1 cellular context compared by ENCODE assay signal in the genomic region with DNA sequence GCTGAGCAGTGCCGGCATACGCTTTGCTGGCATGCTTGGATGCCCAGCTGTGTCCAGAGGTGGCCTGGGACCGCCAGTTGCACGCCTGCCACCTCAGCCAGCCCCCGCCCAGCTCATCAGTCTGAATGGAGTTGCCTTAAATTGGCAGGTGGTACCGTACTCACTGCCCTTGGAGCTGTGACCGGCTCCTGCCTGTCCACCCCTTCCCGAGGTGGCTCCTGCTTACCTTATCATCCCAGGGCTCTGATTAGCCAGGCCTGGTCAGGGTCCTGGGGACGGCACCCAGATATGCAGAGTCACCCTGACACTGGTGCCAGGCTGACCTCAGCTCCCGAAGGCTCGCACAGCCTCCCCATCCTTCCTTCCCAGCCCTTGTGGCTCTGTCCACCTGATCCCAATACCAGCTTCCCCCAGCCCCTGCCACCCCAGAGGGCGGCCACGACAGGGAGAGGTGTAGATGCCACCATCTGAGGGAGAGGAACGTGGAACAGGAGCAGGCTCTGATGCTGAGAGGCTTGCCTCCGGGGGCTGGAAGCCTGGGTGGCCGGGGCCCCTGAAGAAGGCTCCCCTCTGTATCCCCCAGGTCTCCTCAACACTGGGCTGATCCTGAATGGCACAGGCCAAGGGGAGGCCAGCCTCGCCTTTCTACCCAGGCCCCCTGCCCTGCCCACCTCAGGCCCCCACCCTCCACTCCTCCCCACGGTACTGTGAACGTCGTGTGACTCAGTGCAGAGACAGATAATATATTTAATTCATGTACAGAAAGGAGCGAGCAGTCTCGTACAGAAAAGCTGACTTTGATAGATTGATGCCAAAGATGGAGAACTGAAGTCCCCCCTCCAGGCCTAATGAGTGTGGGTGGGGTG.
TF ChIP-seq lines count a peak whose summit lies in the region.

No MANE protein-coding gene starts in this region.

TF ChIP-seq in K562, 482 proteins besides CTCF, POLR2A, EP300 and RAD21:
- TF ChIP-seq GATA2 (CRISPR knock-in tag; IDR thresholded peaks at IDR 0.05) (no peak), ARHGAP35 (IDR thresholded peaks at IDR 0.05; ENCODE audit: partially characterized antibody) (no peak), OTX1 (CRISPR knock-in tag; IDR thresholded peaks at IDR 0.05) (no peak), ZNF197 (CRISPR knock-in tag; IDR thresholded peaks at IDR 0.05; ENCODE audit: low read depth) (no peak), ETV6 (IDR thresholded peaks at IDR 0.05; ENCODE audit: borderline replicate concordance in 1 of 2, low read depth in 2 of 2, low read length in 1 of 2) (no peak), ETV6 (CRISPR knock-in tag; IDR thresholded peaks at IDR 0.05; ENCODE audit: borderline replicate concordance) (no peak), ATF3 (IDR thresholded peaks at IDR 0.05) (0 out of 2 replicates have a peak, but pooled peaks have one; percentile 15), ATF3 (CRISPR knock-in tag; conservative IDR thresholded peaks at IDR 0.05) (no peak), HNRNPUL1 (IDR thresholded peaks at IDR 0.05; ENCODE audit: low read length) (no peak), SRSF1 (IDR thresholded peaks at IDR 0.05; ENCODE audit: low read depth, low read length) (no peak), C11orf30 (IDR thresholded peaks at IDR 0.05; ENCODE audit: low read depth) (peak; percentile 71), MAFG (tag; conservative IDR thresholded peaks at IDR 0.05) (peak; percentile 72), PBX2 (CRISPR knock-in tag; IDR thresholded peaks at IDR 0.05; ENCODE audit: low read depth) (no peak), PBX2 (tag; conservative IDR thresholded peaks at IDR 0.05; ENCODE audit: low read depth) (no peak), FOXP1 (CRISPR knock-in tag; IDR thresholded peaks at IDR 0.05) (no peak), ZMIZ1 (IDR thresholded peaks at IDR 0.05; ENCODE audit: low read depth in 2 of 2, low read length in 2 of 2) (no peak), NFE2 (IDR thresholded peaks at IDR 0.05; ENCODE audit: low read depth) (peak; percentile 40; the same call in 1 of the 2 replicates), SREBF2 (CRISPR knock-in tag; IDR thresholded peaks at IDR 0.05) (no peak), ZSCAN29 (IDR thresholded peaks at IDR 0.05) (no peak), ATF6 (CRISPR knock-in tag; IDR thresholded peaks at IDR 0.05) (no peak), ZBTB40 (IDR thresholded peaks at IDR 0.05) (no peak), ZBTB40 (CRISPR knock-in tag; IDR thresholded peaks at IDR 0.05) (no peak), SMARCA5 (IDR thresholded peaks at IDR 0.05) (no peak)
- TF ChIP-seq, protein P1, sequence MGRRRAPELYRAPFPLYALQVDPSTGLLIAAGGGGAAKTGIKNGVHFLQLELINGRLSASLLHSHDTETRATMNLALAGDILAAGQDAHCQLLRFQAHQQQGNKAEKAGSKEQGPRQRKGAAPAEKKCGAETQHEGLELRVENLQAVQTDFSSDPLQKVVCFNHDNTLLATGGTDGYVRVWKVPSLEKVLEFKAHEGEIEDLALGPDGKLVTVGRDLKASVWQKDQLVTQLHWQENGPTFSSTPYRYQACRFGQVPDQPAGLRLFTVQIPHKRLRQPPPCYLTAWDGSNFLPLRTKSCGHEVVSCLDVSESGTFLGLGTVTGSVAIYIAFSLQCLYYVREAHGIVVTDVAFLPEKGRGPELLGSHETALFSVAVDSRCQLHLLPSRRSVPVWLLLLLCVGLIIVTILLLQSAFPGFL (CRISPR knock-in tag; IDR thresholded peaks at IDR 0.05): no peak
- TF ChIP-seq, protein P2, sequence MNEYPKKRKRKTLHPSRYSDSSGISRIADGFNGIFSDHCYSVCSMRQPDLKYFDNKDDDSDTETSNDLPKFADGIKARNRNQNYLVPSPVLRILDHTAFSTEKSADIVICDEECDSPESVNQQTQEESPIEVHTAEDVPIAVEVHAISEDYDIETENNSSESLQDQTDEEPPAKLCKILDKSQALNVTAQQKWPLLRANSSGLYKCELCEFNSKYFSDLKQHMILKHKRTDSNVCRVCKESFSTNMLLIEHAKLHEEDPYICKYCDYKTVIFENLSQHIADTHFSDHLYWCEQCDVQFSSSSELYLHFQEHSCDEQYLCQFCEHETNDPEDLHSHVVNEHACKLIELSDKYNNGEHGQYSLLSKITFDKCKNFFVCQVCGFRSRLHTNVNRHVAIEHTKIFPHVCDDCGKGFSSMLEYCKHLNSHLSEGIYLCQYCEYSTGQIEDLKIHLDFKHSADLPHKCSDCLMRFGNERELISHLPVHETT (CRISPR knock-in tag; conservative IDR thresholded peaks at IDR 0.05 in 1 of 2, IDR thresholded peaks at IDR 0.05 in 1 of 2): no peak
- TF ChIP-seq, protein P3, sequence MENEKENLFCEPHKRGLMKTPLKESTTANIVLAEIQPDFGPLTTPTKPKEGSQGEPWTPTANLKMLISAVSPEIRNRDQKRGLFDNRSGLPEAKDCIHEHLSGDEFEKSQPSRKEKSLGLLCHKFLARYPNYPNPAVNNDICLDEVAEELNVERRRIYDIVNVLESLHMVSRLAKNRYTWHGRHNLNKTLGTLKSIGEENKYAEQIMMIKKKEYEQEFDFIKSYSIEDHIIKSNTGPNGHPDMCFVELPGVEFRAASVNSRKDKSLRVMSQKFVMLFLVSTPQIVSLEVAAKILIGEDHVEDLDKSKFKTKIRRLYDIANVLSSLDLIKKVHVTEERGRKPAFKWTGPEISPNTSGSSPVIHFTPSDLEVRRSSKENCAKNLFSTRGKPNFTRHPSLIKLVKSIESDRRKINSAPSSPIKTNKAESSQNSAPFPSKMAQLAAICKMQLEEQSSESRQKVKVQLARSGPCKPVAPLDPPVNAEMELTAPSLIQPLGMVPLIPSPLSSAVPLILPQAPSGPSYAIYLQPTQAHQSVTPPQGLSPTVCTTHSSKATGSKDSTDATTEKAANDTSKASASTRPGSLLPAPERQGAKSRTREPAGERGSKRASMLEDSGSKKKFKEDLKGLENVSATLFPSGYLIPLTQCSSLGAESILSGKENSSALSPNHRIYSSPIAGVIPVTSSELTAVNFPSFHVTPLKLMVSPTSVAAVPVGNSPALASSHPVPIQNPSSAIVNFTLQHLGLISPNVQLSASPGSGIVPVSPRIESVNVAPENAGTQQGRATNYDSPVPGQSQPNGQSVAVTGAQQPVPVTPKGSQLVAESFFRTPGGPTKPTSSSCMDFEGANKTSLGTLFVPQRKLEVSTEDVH (IDR thresholded peaks at IDR 0.05; ENCODE audit: low read depth, partially characterized antibody): no peak
